ENCODE assay signal across 1 cellular context in the genomic region with DNA sequence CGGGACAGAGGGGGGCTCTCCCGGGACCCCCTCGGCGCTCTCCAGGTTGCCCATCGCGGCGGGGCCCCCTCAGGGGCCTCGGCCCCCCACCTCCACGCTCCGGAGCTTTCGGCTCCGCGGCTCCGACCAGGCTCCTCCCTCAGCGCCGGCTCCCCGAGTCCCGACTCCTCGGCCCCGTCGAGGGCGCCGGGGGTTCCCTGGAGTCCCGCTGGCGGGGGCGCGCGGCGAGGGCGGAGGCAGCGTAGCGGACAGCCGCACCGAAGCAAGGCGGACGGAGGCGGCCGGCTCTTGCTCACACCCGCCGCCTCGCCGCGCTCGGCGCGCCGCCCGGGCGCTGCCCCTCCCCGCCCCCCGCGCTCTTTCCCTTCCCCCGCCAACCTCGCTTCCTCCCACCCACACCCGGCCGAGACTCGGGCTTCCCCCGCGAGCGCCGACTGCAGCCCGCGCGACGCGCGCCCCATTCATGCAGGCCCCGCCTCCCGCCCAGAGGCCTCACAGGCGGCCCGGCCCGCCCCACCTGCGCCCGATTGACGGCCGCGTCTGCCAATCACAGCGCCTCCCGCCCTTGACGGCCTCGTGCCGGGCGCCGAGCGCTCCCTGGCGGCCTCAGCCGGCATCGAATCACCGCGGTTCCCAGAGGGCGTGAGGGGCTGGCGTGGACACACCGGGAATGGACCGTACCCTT.
TF ChIP-seq lines count a peak whose summit lies in the region.

A gene with protein sequence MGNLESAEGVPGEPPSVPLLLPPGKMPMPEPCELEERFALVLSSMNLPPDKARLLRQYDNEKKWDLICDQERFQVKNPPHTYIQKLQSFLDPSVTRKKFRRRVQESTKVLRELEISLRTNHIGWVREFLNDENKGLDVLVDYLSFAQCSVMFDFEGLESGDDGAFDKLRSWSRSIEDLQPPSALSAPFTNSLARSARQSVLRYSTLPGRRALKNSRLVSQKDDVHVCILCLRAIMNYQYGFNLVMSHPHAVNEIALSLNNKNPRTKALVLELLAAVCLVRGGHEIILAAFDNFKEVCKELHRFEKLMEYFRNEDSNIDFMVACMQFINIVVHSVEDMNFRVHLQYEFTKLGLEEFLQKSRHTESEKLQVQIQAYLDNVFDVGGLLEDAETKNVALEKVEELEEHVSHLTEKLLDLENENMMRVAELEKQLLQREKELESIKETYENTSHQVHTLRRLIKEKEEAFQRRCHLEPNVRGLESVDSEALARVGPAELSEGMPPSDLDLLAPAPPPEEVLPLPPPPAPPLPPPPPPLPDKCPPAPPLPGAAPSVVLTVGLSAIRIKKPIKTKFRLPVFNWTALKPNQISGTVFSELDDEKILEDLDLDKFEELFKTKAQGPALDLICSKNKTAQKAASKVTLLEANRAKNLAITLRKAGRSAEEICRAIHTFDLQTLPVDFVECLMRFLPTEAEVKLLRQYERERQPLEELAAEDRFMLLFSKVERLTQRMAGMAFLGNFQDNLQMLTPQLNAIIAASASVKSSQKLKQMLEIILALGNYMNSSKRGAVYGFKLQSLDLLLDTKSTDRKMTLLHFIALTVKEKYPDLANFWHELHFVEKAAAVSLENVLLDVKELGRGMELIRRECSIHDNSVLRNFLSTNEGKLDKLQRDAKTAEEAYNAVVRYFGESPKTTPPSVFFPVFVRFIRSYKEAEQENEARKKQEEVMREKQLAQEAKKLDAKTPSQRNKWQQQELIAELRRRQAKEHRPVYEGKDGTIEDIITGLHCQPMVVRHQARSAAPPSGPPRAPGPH (minus strand): TSS at position 279 of the 685 bp plus-strand sequence. CDS start 225 bp downstream, at position 54.

TF ChIP-seq in H1, 55 proteins besides CTCF, POLR2A, EP300 and RAD21 (continued from another document):
- TF ChIP-seq E2F6 (IDR thresholded peaks at IDR 0.05) = peak; percentile 100
- no peak for TF ChIP-seq MAFK (IDR thresholded peaks at IDR 0.05; ENCODE audit: low read depth, low read length)
- TF ChIP-seq TEAD4 (IDR thresholded peaks at IDR 0.05; ENCODE audit: low read depth, low read length) = 0 out of 2 replicates have a peak, but pooled peaks have one; percentile 1
- no peak for TF ChIP-seq SAP30 (IDR thresholded peaks at IDR 0.05; ENCODE audit: insufficient read depth, insufficient replicate concordance, low read length)
- TF ChIP-seq SP4 (IDR thresholded peaks at IDR 0.05; ENCODE audit: low read length) = peak; percentile 84; the same call in 1 of the 2 replicates
- TF ChIP-seq YY1 (IDR thresholded peaks at IDR 0.05; ENCODE audit: low read depth, low read length) = no peak
- peak in 1 of 2 experiments; percentile 19; a peak in 1 of 4 replicates for TF ChIP-seq HDAC2 (IDR thresholded peaks at IDR 0.05; ENCODE audit: borderline replicate concordance in 1 of 2, low read depth in 2 of 2, low read length in 2 of 2)
- TF ChIP-seq NRF1 (IDR thresholded peaks at IDR 0.05; ENCODE audit: low read depth, low read length) = no peak
- TF ChIP-seq ASH2L (IDR thresholded peaks at IDR 0.05; ENCODE audit: low read length) = no peak
- no peak for TF ChIP-seq EGR1 (IDR thresholded peaks at IDR 0.05; ENCODE audit: borderline replicate concordance, low read depth, low read length)
- TF ChIP-seq SIRT6 (IDR thresholded peaks at IDR 0.05; ENCODE audit: low read length) = no peak
- TF ChIP-seq TBP (IDR thresholded peaks at IDR 0.05; ENCODE audit: low read depth, low read length) = peak; percentile 22; the same call in 1 of the 2 replicates
TF ChIP-seq in H1: peak in this region for 22.
